In genomic region chr11:70270104-70270876, GRCh38 we compare ENCODE assay signal across 8 cellular contexts. TPM values are rescaled to one million over a fixed set of nuclear protein-coding genes. Genes with fewer than 3 reads are reported as not detected.
DNase-seq lines count a peak whose midpoint lies in the region; ATAC-seq and TF ChIP-seq lines count a peak whose summit lies in the region.

Gene PPFIA1, plus strand, starts transcription at chr11:70270690. Its CDS starts 1,483 bp downstream, at chr11:70272173.

- WGBS in prostate gland: under 1% methylated on average over 52 of the region's 99 CpGs

- H3K4me1 Mint-ChIP-seq in T-helper 1 cell treated with Interleukin-12 subunit alpha and Interleukin-12 subunit beta and Interleukin-4 antibody, amounts not matched to agents 30 μg/mL and 1 μg/mL, for 36 hours (ENCODE audit: low read depth): peaks cover 20% of the 10 kb centered on the region

- H3K27ac ChIP-seq in prostate gland: peak within 1 kb of the TSS; percentile 82 to 91

- peak in 2 of 4 experiments; percentile 14 to 39 for TF ChIP-seq CTCF in prostate gland (IDR thresholded peaks at IDR 0.05)

- no peaks in the 10 kb centered on the region for H3K27me3 ChIP-seq in prostate gland (replicated peaks; ENCODE audit: insufficient read depth)

- H3K9me3 ChIP-seq in prostate gland: no peaks in the 10 kb centered on the region

- peak within 1 kb of the TSS; percentile 85 for H3K27ac Mint-ChIP-seq in T-helper 1 cell treated with Interleukin-12 subunit alpha and Interleukin-12 subunit beta and Interleukin-4 antibody, amounts not matched to agents 30 μg/mL and 1 μg/mL, for 36 hours

- H3K4me1 ChIP-seq in prostate gland (replicated peaks): no peaks in the 10 kb centered on the region

- peak; percentile 91 for TF ChIP-seq POLR2A in prostate gland (IDR thresholded peaks at IDR 0.05)

- intact Hi-C loops in left ventricle myocardium superior (cut with micrococcal nuclease): no loop called here
- intact Hi-C loops in prostate gland (cut with DNase I): loop anchor here (5.0 kb wide), 1 partner anchor 127 kb away; the partner anchor contains the start of gene CTTN

- peaks cover 18% of the 10 kb centered on the region for H3K36me3 Mint-ChIP-seq in T-helper 1 cell treated with Interleukin-12 subunit alpha and Interleukin-12 subunit beta and Interleukin-4 antibody, amounts not matched to agents 30 μg/mL and 1 μg/mL, for 36 hours (ENCODE audit: low read depth)

- H3K4me3 ChIP-seq in prostate gland: peak within 1 kb of the TSS; percentile 92 to 97

- no peaks in the 10 kb centered on the region for H3K36me3 ChIP-seq in prostate gland

- DNase-seq in NCI-H1694 (lab: John Stamatoyannopoulos, UW) (peak; percentile 47), amniotic stem cell (lab: John Stamatoyannopoulos, UW) (peak; percentile 88), left ventricle myocardium superior (peak; percentile 98), prostate gland (ENCODE audit: low spot score) (peak; percentile 96), ureter (ENCODE audit: low spot score) (peak; percentile 96)

- H3K4me3 Mint-ChIP-seq in T-helper 1 cell treated with Interleukin-12 subunit alpha and Interleukin-12 subunit beta and Interleukin-4 antibody, amounts not matched to agents 30 μg/mL and 1 μg/mL, for 36 hours: peak within 1 kb of the TSS; percentile 90

- H3K27me3 Mint-ChIP-seq in T-helper 1 cell treated with Interleukin-12 subunit alpha and Interleukin-12 subunit beta and Interleukin-4 antibody, amounts not matched to agents 30 μg/mL and 1 μg/mL, for 36 hours (ENCODE audit: low read depth): peaks cover 27% of the 10 kb centered on the region

- ATAC-seq in GM18498 (IDR thresholded peaks at IDR 0.05; ENCODE audit: unreplicated experiment) (peak; percentile 95), HG02885 (IDR thresholded peaks at IDR 0.05; ENCODE audit: poor library complexity, unreplicated experiment) (peak; percentile 94), left ventricle myocardium superior (peak; percentile 99)

- H3K9me3 Mint-ChIP-seq in T-helper 1 cell treated with Interleukin-12 subunit alpha and Interleukin-12 subunit beta and Interleukin-4 antibody, amounts not matched to agents 30 μg/mL and 1 μg/mL, for 36 hours: no peaks in the 10 kb centered on the region

RNA-seq across cellular contexts. Expression of gene PPFIA1, which starts in this region (rescaled TPM):
- total RNA-seq in left ventricle myocardium superior (46.8 TPM), prostate gland (10 to 100 TPM; 29.1 to 61.8 TPM), ureter (65.2 TPM)

Comparison
In these comparisons a context has a peak if more than half of its experiments do, and no peak if none do; other contexts are left out.
1. Peak in every context shown above with its lines: DNase-seq, ATAC-seq, H3K4me3 ChIP-seq and H3K27ac ChIP-seq.
2. DNase-seq: peak in every context shown above with its lines; median percentile 98 in left ventricle myocardium superior; 96 in prostate gland; 96 in ureter; 88 in amniotic stem cell; 47 in NCI-H1694.